9 cellular contexts compared by ENCODE assay signal in genomic region chr2:27681844-27682243, GRCh38. TPM values are rescaled to one million over a fixed set of nuclear protein-coding genes. Genes with fewer than 3 reads are reported as not detected.
A peak's percentile ranks its signal among the peaks of the same experiment; 100 is the strongest.
DNase-seq lines count a peak whose midpoint lies in the region; ATAC-seq and TF ChIP-seq lines count a peak whose summit lies in the region.
"Had no signal": no experiment of that assay in that cellular context is flagged by ENCODE, and none has a peak within 500 bp of the region (broad histone marks: within the 10 kb centered on the region; RNA-seq: fewer than 3 reads in every experiment).

No MANE protein-coding gene starts in this region.

- no peaks in the 10 kb centered on the region for H3K27me3 ChIP-seq in stomach

- H3K27ac ChIP-seq in stomach, result peak overlapping the region in 3 of 5 donors; percentile 38 to 51 (median 38)

- CTCF ChIA-PET in activated CD4-positive, alpha-beta T cell treated with anti-CD3 and anti-CD28 coated beads for 36 hours (lab: Charles Lee), result interaction anchor here (0.6 to 5.1 kb wide), 26 partner anchors 8 to 763 kb away, joined by 3 to 47 read pairs (median 4); partner anchors contain the start of genes CCDC121, GPN1, SLC4A1AP and SUPT7L

- POLR2A ChIA-PET in activated CD4-positive, alpha-beta T cell treated with anti-CD3 and anti-CD28 coated beads for 36 hours (lab: Charles Lee), result interaction anchor here (0.5 to 1.5 kb wide), 8 partner anchors 28 to 767 kb away, joined by 3 to 9 read pairs (median 5); no protein-coding TSS in a partner anchor

- H3K27me3 Mint-ChIP-seq in activated CD4-positive, alpha-beta T cell treated with anti-CD3 and anti-CD28 coated beads for 36 hours, result no peaks in the 10 kb centered on the region
- H3K27me3 Mint-ChIP-seq in activated T-helper 2 cell treated with anti-CD3 and anti-CD28 coated beads, Interferon-gamma antibody, Interleukin-2, Interleukin-4, amounts not matched to agents 10 μg/mL and 5 μg/mL and 100 μg/mL, durations not matched to agents 14 hours and 24 hours and 36 hours (ENCODE audit: low read depth), result no peaks in the 10 kb centered on the region
- H3K27me3 Mint-ChIP-seq in stimulated activated naive B cell treated with anti-CD40 and anti-IgM and Interleukin-4, amounts not matched to agents 10 μg/mL and 1 μg/mL and 100 μg/mL, for 72 hours, result no peaks in the 10 kb centered on the region

- WGBS in stomach, 5 donors, result 67 to 94% (median 84%) methylated on average over 1 of the region's 1 CpG

- peaks cover 37% of the 10 kb centered on the region for H3K36me3 Mint-ChIP-seq in activated CD4-positive, alpha-beta T cell treated with anti-CD3 and anti-CD28 coated beads for 36 hours (ENCODE audit: low read depth)
- peaks cover 46% of the 10 kb centered on the region for H3K36me3 Mint-ChIP-seq in activated T-helper 2 cell treated with anti-CD3 and anti-CD28 coated beads, Interferon-gamma antibody, Interleukin-2, Interleukin-4, amounts not matched to agents 10 μg/mL and 5 μg/mL and 100 μg/mL, durations not matched to agents 14 hours and 24 hours and 36 hours (ENCODE audit: low read depth)
- H3K36me3 Mint-ChIP-seq in stimulated activated naive B cell treated with anti-CD40 and anti-IgM and Interleukin-4, amounts not matched to agents 10 μg/mL and 1 μg/mL and 100 μg/mL, for 72 hours, result peaks cover 30 to 43% of the 10 kb centered on the region in 2 donors

- H3K36me3 ChIP-seq in stomach, result peaks cover 48 to 94% (median 90%) of the 10 kb centered on the region in 4 donors

- peaks cover 31% of the 10 kb centered on the region for H3K4me1 Mint-ChIP-seq in activated CD4-positive, alpha-beta T cell treated with anti-CD3 and anti-CD28 coated beads for 36 hours
- H3K4me1 Mint-ChIP-seq in activated T-helper 2 cell treated with anti-CD3 and anti-CD28 coated beads, Interferon-gamma antibody, Interleukin-2, Interleukin-4, amounts not matched to agents 10 μg/mL and 5 μg/mL and 100 μg/mL, durations not matched to agents 14 hours and 24 hours and 36 hours (ENCODE audit: low read depth), result peaks cover 31% of the 10 kb centered on the region
- H3K4me1 Mint-ChIP-seq in stimulated activated naive B cell treated with anti-CD40 and anti-IgM and Interleukin-4, amounts not matched to agents 10 μg/mL and 1 μg/mL and 100 μg/mL, for 72 hours, result peaks cover 2 to 9% of the 10 kb centered on the region in 2 donors

- peak overlapping the region; percentile 92 for H3K27ac Mint-ChIP-seq in activated CD4-positive, alpha-beta T cell treated with anti-CD3 and anti-CD28 coated beads for 36 hours
- peak overlapping the region; percentile 75 for H3K27ac Mint-ChIP-seq in activated T-helper 2 cell treated with anti-CD3 and anti-CD28 coated beads, Interferon-gamma antibody, Interleukin-2, Interleukin-4, amounts not matched to agents 10 μg/mL and 5 μg/mL and 100 μg/mL, durations not matched to agents 14 hours and 24 hours and 36 hours
- no peak overlapping the region for H3K27ac Mint-ChIP-seq in stimulated activated naive B cell treated with anti-CD40 and anti-IgM and Interleukin-4, amounts not matched to agents 10 μg/mL and 1 μg/mL and 100 μg/mL, for 72 hours

- peak; percentile 79 for ATAC-seq in activated CD4-positive, alpha-beta T cell treated with anti-CD3 and anti-CD28 coated beads for 36 hours
- no peak for ATAC-seq in stimulated activated naive B cell treated with anti-CD40 and anti-IgM and Interleukin-4, amounts not matched to agents 10 μg/mL and 1 μg/mL and 100 μg/mL, for 72 hours (replicated peaks)

- peak overlapping the region; percentile 39 for H3K4me3 Mint-ChIP-seq in activated CD4-positive, alpha-beta T cell treated with anti-CD3 and anti-CD28 coated beads for 36 hours
- H3K4me3 Mint-ChIP-seq in activated T-helper 2 cell treated with anti-CD3 and anti-CD28 coated beads, Interferon-gamma antibody, Interleukin-2, Interleukin-4, amounts not matched to agents 10 μg/mL and 5 μg/mL and 100 μg/mL, durations not matched to agents 14 hours and 24 hours and 36 hours (ENCODE audit: low read depth), result no peak overlapping the region
- H3K4me3 Mint-ChIP-seq in stimulated activated naive B cell treated with anti-CD40 and anti-IgM and Interleukin-4, amounts not matched to agents 10 μg/mL and 1 μg/mL and 100 μg/mL, for 72 hours, result no peak overlapping the region

- intact Hi-C loops in activated CD4-positive, alpha-beta T cell treated with anti-CD3 and anti-CD28 coated beads for 36 hours (cut with DNase I, micrococcal nuclease), result loop anchor here (1.0 to 2.0 kb wide), 8 partner anchors 19 to 325 kb away; partner anchors contain the start of genes CCDC121 (in 2 of the 2), GPN1 (in 2 of the 2), NRBP1 (in 2 of the 2) and EIF2B4 (in 1 of the 2)
- intact Hi-C loops in activated T-helper 2 cell treated with anti-CD3 and anti-CD28 coated beads, Interferon-gamma antibody, Interleukin-2, Interleukin-4, amounts not matched to agents 10 μg/mL and 5 μg/mL and 100 μg/mL, durations not matched to agents 14 hours and 24 hours and 36 hours (cut with micrococcal nuclease), result loop anchor here (5.0 kb wide), 3 partner anchors 45 to 255 kb away; partner anchors contain the start of gene NRBP1
- intact Hi-C loops in stomach (cut with DNase I; ENCODE audit: low total_unique reads), result no loop called here

- peak; percentile 20 for DNase-seq in activated CD4-positive, alpha-beta T cell treated with anti-CD3 and anti-CD28 coated beads for 36 hours
- no peak for DNase-seq in activated CD4-positive, alpha-beta T cell treated with anti-CD3 and anti-CD28 coated beads for 1 hour
- DNase-seq in activated T-helper 2 cell treated with anti-CD3 and anti-CD28 coated beads, Interferon-gamma antibody, Interleukin-2, Interleukin-4, amounts not matched to agents 10 μg/mL and 5 μg/mL and 100 μg/mL, durations not matched to agents 14 hours and 24 hours and 36 hours (ENCODE audit: low spot score), result no peak
- DNase-seq in fibroblast of the aortic adventitia (ENCODE audit: low read depth) (peak; percentile 68), stomach (no peak), NCI-H748 treated with DMSO at 0.1 percent for 48 hours (lab: John Stamatoyannopoulos, UW) (no peak)
- DNase-seq in stimulated activated CD4-positive, alpha-beta T cell treated with anti-CD3 and anti-CD28 coated beads, Interleukin-4, amount 100 ng/mL, for 4 hours, result no peak
- no peak for DNase-seq in stimulated activated naive B cell treated with anti-CD40 and anti-IgM and Interleukin-4, amounts not matched to agents 10 μg/mL and 1 μg/mL and 100 μg/mL, for 72 hours
- DNase-seq: MM.1S had no signal

- TF ChIP-seq EP300 in stomach (IDR thresholded peaks at IDR 0.05), result no peak

- no peak overlapping the region for H3K4me3 ChIP-seq in fibroblast of the aortic adventitia (ENCODE audit: low read depth, low read length)
- H3K4me3 ChIP-seq in stomach, result no peak overlapping the region

- no peak for TF ChIP-seq CTCF in fibroblast of the aortic adventitia (IDR thresholded peaks at IDR 0.05; ENCODE audit: insufficient read depth, low read length)
- no peak for TF ChIP-seq CTCF in stomach (IDR thresholded peaks at IDR 0.05)

- H3K9me3 Mint-ChIP-seq in activated CD4-positive, alpha-beta T cell treated with anti-CD3 and anti-CD28 coated beads for 36 hours (ENCODE audit: low read depth), result no peaks in the 10 kb centered on the region
- no peaks in the 10 kb centered on the region for H3K9me3 Mint-ChIP-seq in activated T-helper 2 cell treated with anti-CD3 and anti-CD28 coated beads, Interferon-gamma antibody, Interleukin-2, Interleukin-4, amounts not matched to agents 10 μg/mL and 5 μg/mL and 100 μg/mL, durations not matched to agents 14 hours and 24 hours and 36 hours
- H3K9me3 Mint-ChIP-seq in stimulated activated naive B cell treated with anti-CD40 and anti-IgM and Interleukin-4, amounts not matched to agents 10 μg/mL and 1 μg/mL and 100 μg/mL, for 72 hours, result no peaks in the 10 kb centered on the region

- H3K4me1 ChIP-seq in stomach, result peaks cover 0 to 15% (median 8%) of the 10 kb centered on the region in 4 donors

- no peak for TF ChIP-seq POLR2A in stomach (IDR thresholded peaks at IDR 0.05)

- H3K9me3 ChIP-seq in stomach, result no peaks in the 10 kb centered on the region

RNA-seq across cellular contexts. Expression of gene SLC4A1AP, which starts 18.2 kb away (rescaled TPM):
- 10 to 100 TPM; 23.8 to 25.3 TPM for total RNA-seq in activated CD4-positive, alpha-beta T cell treated with anti-CD3 and anti-CD28 coated beads for 36 hours
- total RNA-seq in activated T-helper 2 cell treated with anti-CD3 and anti-CD28 coated beads, Interferon-gamma antibody, Interleukin-2, Interleukin-4, amounts not matched to agents 10 μg/mL and 5 μg/mL and 100 μg/mL, durations not matched to agents 14 hours and 24 hours and 36 hours, result 26.7 and 27.8 TPM in 2 replicates
- 25.9 and 70.6 TPM in 2 replicates for total RNA-seq in fibroblast of the aortic adventitia (ENCODE audit: low replicate concordance)
- 10 to 100 TPM; 25.7 to 58.9 (median 30.6) TPM for total RNA-seq in stomach
- polyA plus RNA-seq in stomach, result 10 to 100 TPM; 11.2 to 12.2 (median 11.9) TPM

RNA-seq across cellular contexts. Expression of gene SUPT7L, which starts 18.4 kb away (rescaled TPM):
- total RNA-seq in activated CD4-positive, alpha-beta T cell treated with anti-CD3 and anti-CD28 coated beads for 36 hours, result 10 to 100 TPM; 23.7 to 26.1 TPM
- 32.5 and 37.0 TPM in 2 replicates for total RNA-seq in activated T-helper 2 cell treated with anti-CD3 and anti-CD28 coated beads, Interferon-gamma antibody, Interleukin-2, Interleukin-4, amounts not matched to agents 10 μg/mL and 5 μg/mL and 100 μg/mL, durations not matched to agents 14 hours and 24 hours and 36 hours
- total RNA-seq in fibroblast of the aortic adventitia (ENCODE audit: low replicate concordance) (14.0 and 36.7 TPM in 2 replicates), stomach (10 to 100 TPM; 18.2 to 50.9 (median 29.6) TPM)
- 10 to 100 TPM; 10.1 to 22.0 (median 13.2) TPM for polyA plus RNA-seq in stomach

RNA-seq across cellular contexts. Expression of gene GPN1, which starts 53.0 kb away (rescaled TPM):
- total RNA-seq in activated CD4-positive, alpha-beta T cell treated with anti-CD3 and anti-CD28 coated beads for 36 hours, result 10 to 100 TPM; 45.6 to 63.9 TPM
- total RNA-seq in activated T-helper 2 cell treated with anti-CD3 and anti-CD28 coated beads, Interferon-gamma antibody, Interleukin-2, Interleukin-4, amounts not matched to agents 10 μg/mL and 5 μg/mL and 100 μg/mL, durations not matched to agents 14 hours and 24 hours and 36 hours, result 54.3 and 55.9 TPM in 2 replicates
- total RNA-seq in fibroblast of the aortic adventitia (ENCODE audit: low replicate concordance), result 40.2 and 49.0 TPM in 2 replicates
- total RNA-seq in stomach, result 10 to 100 TPM; 10.1 to 68.7 (median 33.0) TPM
- polyA plus RNA-seq in stomach, result 10 to 100 TPM; 20.6 to 31.6 (median 28.2) TPM

RNA-seq across cellular contexts. Expression of gene CCDC121, which starts 53.0 kb away (rescaled TPM):
- total RNA-seq in activated CD4-positive, alpha-beta T cell treated with anti-CD3 and anti-CD28 coated beads for 36 hours, result under 1 TPM; 0.11 to 0.44 TPM
- 0.57 and 0.73 TPM in 2 replicates for total RNA-seq in activated T-helper 2 cell treated with anti-CD3 and anti-CD28 coated beads, Interferon-gamma antibody, Interleukin-2, Interleukin-4, amounts not matched to agents 10 μg/mL and 5 μg/mL and 100 μg/mL, durations not matched to agents 14 hours and 24 hours and 36 hours
- total RNA-seq in fibroblast of the aortic adventitia (ENCODE audit: low replicate concordance), result 3.6 and 7.0 TPM in 2 replicates
- 1 to 10 TPM in 4 of 5 donors, under 1 TPM in 1; 0.87 to 3.1 (median 1.8) TPM for total RNA-seq in stomach
- 1 to 10 TPM; 1.7 to 2.4 (median 2.1) TPM for polyA plus RNA-seq in stomach

Comparison
In these comparisons a context has a peak if more than half of its experiments do, and no peak if none do; other contexts are left out.
1. DNase-seq: peak in activated CD4-positive, alpha-beta T cell treated with anti-CD3 and anti-CD28 coated beads for 36 hours (single experiment) and fibroblast of the aortic adventitia (single experiment); none in activated CD4-positive, alpha-beta T cell treated with anti-CD3 and anti-CD28 coated beads for 1 hour (single experiment), activated T-helper 2 cell treated with anti-CD3 and anti-CD28 coated beads, Interferon-gamma antibody, Interleukin-2, Interleukin-4, amounts not matched to agents 10 μg/mL and 5 μg/mL and 100 μg/mL, durations not matched to agents 14 hours and 24 hours and 36 hours (single experiment), stomach (single experiment), stimulated activated CD4-positive, alpha-beta T cell treated with anti-CD3 and anti-CD28 coated beads, Interleukin-4, amount 100 ng/mL, for 4 hours (0 of 2), NCI-H748 treated with DMSO at 0.1 percent for 48 hours (single experiment) and stimulated activated naive B cell treated with anti-CD40 and anti-IgM and Interleukin-4, amounts not matched to agents 10 μg/mL and 1 μg/mL and 100 μg/mL, for 72 hours (single experiment).